8 cellular contexts compared by ENCODE assay signal in the genomic region with DNA sequence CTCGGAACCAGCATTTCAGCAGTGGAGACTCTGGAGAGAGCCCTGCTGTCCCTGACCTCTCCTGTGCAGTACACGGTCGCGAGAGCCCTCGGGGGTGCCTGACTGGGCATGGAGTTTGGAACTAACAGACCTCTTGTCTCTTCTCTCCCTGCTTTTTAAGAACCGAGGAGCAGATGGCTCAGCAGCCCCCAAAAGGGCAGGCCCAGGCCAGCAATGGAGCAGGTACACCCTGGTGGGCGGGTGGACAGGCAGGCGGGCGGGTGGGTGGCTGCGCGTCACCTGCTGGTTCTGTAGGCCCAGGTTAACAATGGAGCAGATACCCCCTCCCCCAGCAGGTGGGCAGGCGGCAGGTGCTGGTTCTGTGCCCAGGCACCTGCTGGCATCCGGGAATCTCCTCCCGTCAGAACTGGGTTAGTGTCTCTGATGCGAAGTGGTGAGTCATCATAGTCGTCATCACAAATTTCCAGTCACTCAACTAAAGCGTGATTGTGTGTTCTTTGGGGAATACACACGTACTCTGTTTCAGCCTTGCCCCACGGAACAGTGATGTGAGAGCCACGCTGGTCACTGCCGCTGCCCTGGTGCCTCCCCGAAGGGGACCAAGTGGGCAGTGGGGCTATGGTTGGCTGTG. TPM values are rescaled to one million over a fixed set of nuclear protein-coding genes. Genes with fewer than 3 reads are reported as not detected.
DNase-seq lines count a peak whose midpoint lies in the region; ATAC-seq and TF ChIP-seq lines count a peak whose summit lies in the region.

No MANE protein-coding gene starts in this region.

- H3K27me3 ChIP-seq in osteoblast (ENCODE audit: insufficient read depth, low read length) = no peaks in the 10 kb centered on the region

- no peaks in the 10 kb centered on the region for H3K4me1 ChIP-seq in osteoblast (ENCODE audit: insufficient read depth, low read length)

- peaks cover 19% of the 10 kb centered on the region for H4K20me1 ChIP-seq in osteoblast (ENCODE audit: insufficient read depth, low read length)

- no peak overlapping the region for H3K27ac Mint-ChIP-seq in glutamatergic neuron (ENCODE audit: unreplicated experiment)

- H3K4me3 ChIP-seq in cardiac fibroblast (replicated peaks in 1 of 2; ENCODE audit: low read depth in 2 of 2, low read length in 2 of 2) (no peak overlapping the region), osteoblast (ENCODE audit: insufficient read depth, low read length) (no peak overlapping the region)

- ATAC-seq in HG03135 (IDR thresholded peaks at IDR 0.05; ENCODE audit: unreplicated experiment) = no peak

- no peaks in the 10 kb centered on the region for H3K79me2 ChIP-seq in osteoblast (ENCODE audit: insufficient read depth, low read length)

- peak; percentile 70 for DNase-seq in HPDE6-E6E7 (ENCODE audit: extremely low spot score)
- peak; percentile 91 to 92 for DNase-seq in SHP77 (lab: John Stamatoyannopoulos, UW)
- peak; percentile 65 to 81 for DNase-seq in cardiac fibroblast (ENCODE audit: low read depth in 2 of 2)
- DNase-seq in osteoblast (ENCODE audit: insufficient read length, low spot score, missing footprints) = peak; percentile 99
- no peak for DNase-seq in NCI-H82 treated with DMSO at 0.1 percent for 48 hours (lab: John Stamatoyannopoulos, UW; ENCODE audit: unreplicated experiment)
- DNase-seq in glutamatergic neuron = no peak
- DNase-seq in NCI-H2227 treated with DMSO at 0.1 percent for 48 hours (lab: John Stamatoyannopoulos, UW) = no peak

- no peak overlapping the region for H3K4me3 Mint-ChIP-seq in glutamatergic neuron (ENCODE audit: unreplicated experiment)

- peaks cover 13% of the 10 kb centered on the region for H3K27me3 Mint-ChIP-seq in glutamatergic neuron (ENCODE audit: unreplicated experiment)

- no peaks in the 10 kb centered on the region for H3K36me3 ChIP-seq in osteoblast (ENCODE audit: insufficient read depth, low read length)

- H3K9me3 ChIP-seq in osteoblast (ENCODE audit: low read depth, low read length) = no peaks in the 10 kb centered on the region

- TF ChIP-seq CTCF in cardiac fibroblast (IDR thresholded peaks at IDR 0.05; ENCODE audit: low read depth, low read length) (no peak), osteoblast (IDR thresholded peaks at IDR 0.05; ENCODE audit: extremely low read depth, low read depth, low read length) (no peak), glutamatergic neuron (IDR thresholded peaks at IDR 0.05; ENCODE audit: partially characterized antibody, unreplicated experiment) (no peak)

- H3K4me2 ChIP-seq in osteoblast (ENCODE audit: insufficient read depth, low read length) = no peak overlapping the region

- H3K4me1 Mint-ChIP-seq in glutamatergic neuron (ENCODE audit: low read depth, unreplicated experiment) = peaks cover 8% of the 10 kb centered on the region

- H2AFZ ChIP-seq in osteoblast (ENCODE audit: low read length) = no peak overlapping the region

- H3K9me3 Mint-ChIP-seq in glutamatergic neuron (ENCODE audit: unreplicated experiment) = peaks cover 1% of the 10 kb centered on the region

- no peak overlapping the region for H3K27ac ChIP-seq in osteoblast (ENCODE audit: low read depth, low read length)

- H3K36me3 Mint-ChIP-seq in glutamatergic neuron (ENCODE audit: unreplicated experiment) = no peaks in the 10 kb centered on the region

RNA-seq across cellular contexts. Expression of a gene that starts 41.1 kb away (rescaled TPM):
- total RNA-seq in osteoblast (16.8 and 17.0 TPM in 2 replicates), glutamatergic neuron (ENCODE audit: unreplicated experiment) (85.7 TPM)

Comparison
In these comparisons a context has a peak if more than half of its experiments do, and no peak if none do; other contexts are left out.
1. DNase-seq: peak in HPDE6-E6E7 (single experiment), SHP77 (2 of 2), cardiac fibroblast (2 of 2) and osteoblast (single experiment); none in NCI-H82 treated with DMSO at 0.1 percent for 48 hours (single experiment), glutamatergic neuron (single experiment) and NCI-H2227 treated with DMSO at 0.1 percent for 48 hours (single experiment).